In the genomic region with DNA sequence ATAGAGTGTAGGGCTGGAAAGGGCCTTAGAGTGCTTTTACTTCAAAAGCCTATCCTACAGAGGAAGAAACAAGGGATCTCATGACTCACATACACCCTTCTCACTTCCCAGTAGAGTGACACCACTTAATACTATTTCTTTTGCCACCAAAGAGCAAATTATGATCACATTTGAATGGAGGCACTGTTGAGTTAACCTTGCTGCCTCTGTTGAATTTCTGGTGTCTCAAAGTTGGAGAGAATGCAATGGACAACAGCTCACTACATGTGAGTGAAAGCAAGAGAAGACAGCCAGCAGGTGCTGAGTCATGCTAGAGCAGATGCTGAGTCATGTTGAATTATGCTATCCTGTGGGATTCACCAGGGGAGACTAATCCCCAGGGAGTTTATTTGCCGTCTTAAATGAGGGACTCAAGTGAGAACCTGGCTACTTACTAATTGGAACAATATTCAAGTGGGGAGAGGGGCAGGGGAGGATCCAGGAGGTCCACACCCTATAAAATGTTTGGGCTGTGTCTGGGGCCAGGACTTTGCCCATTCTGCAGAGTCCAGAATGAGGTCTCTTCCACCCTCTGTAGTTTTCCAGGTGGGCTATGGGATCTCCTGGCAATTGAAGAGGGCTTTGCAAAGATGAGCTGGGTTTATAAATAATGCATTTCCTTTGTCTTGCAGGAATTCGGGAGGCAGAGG, we compare ENCODE assay signal across 11 cellular contexts. TPM values are rescaled to one million over a fixed set of nuclear protein-coding genes. Genes with fewer than 3 reads are reported as not detected.
DNase-seq lines count a peak whose midpoint lies in the region; TF ChIP-seq lines count a peak whose summit lies in the region.
"Had no signal": no experiment of that assay in that cellular context is flagged by ENCODE, and none has a peak within 500 bp of the region (broad histone marks: within the 10 kb centered on the region; RNA-seq: fewer than 3 reads in every experiment).

No MANE protein-coding gene starts in this region.

- peaks cover 21% of the 10 kb centered on the region for H3K27me3 Mint-ChIP-seq in activated naive CD8-positive, alpha-beta T cell treated with anti-CD3 and anti-CD28 coated beads for 36 hours

- no peak overlapping the region for H3K27ac ChIP-seq in A673 (ENCODE audit: low read depth, low read length, poor library complexity, severe bottlenecking)

- in situ Hi-C loops in SK-MEL-5 (cut with HindIII; ENCODE audit: low pct_unique_long_range_greater_than_20kb, low sequenced_read_pairs): no loop called here

- H3K4me3 ChIP-seq in A673 (ENCODE audit: low read depth, low read length, poor library complexity, severe bottlenecking) (no peak overlapping the region), H7 (ENCODE audit: insufficient read depth, low read depth, low read length) (no peak overlapping the region), fibroblast of villous mesenchyme (ENCODE audit: low read depth, low read length) (no peak overlapping the region)

- H3K27ac Mint-ChIP-seq in activated naive CD8-positive, alpha-beta T cell treated with anti-CD3 and anti-CD28 coated beads for 36 hours: no peak overlapping the region

- TF ChIP-seq CTCF in A673 (conservative IDR thresholded peaks at IDR 0.05; ENCODE audit: low read depth, low read length) (no peak), fibroblast of villous mesenchyme (IDR thresholded peaks at IDR 0.05; ENCODE audit: insufficient read depth, low read depth, low read length) (no peak)

- intact Hi-C loops in A673 (cut with micrococcal nuclease; ENCODE audit: unreplicated experiment): no loop called here

- peak; percentile 52 for DNase-seq in A673 (ENCODE audit: low spot score)
- peak; percentile 56 for DNase-seq in H7
- DNase-seq in SK-MEL-5 (ENCODE audit: low read depth, low spot score): peak; percentile 33
- DNase-seq in fibroblast of villous mesenchyme (ENCODE audit: low read depth): peak; percentile 6
- no peak for DNase-seq in NCI-H446 treated with DMSO at 0.1 percent for 48 hours (lab: John Stamatoyannopoulos, UW)
- no peak for DNase-seq in activated naive CD8-positive, alpha-beta T cell treated with anti-CD3 and anti-CD28 coated beads for 36 hours
- no peak for DNase-seq in effector CD4-positive, alpha-beta T cell
- no peak for DNase-seq in GF-D8 (lab: John Stamatoyannopoulos, UW)
- DNase-seq: activated CD4-positive, alpha-beta T cell treated with anti-CD3 and anti-CD28 coated beads, Interleukin-2, amount 50 U/mL, for 1 hour; NCI-H774 had no signal

- no peaks in the 10 kb centered on the region for H3K9me3 Mint-ChIP-seq in activated naive CD8-positive, alpha-beta T cell treated with anti-CD3 and anti-CD28 coated beads for 36 hours

- H3K4me1 Mint-ChIP-seq in activated naive CD8-positive, alpha-beta T cell treated with anti-CD3 and anti-CD28 coated beads for 36 hours: no peaks in the 10 kb centered on the region

- CTCF ChIA-PET in A673 (lab: Charles Lee): no interaction called here

- no peaks in the 10 kb centered on the region for H3K9me3 ChIP-seq in A673 (ENCODE audit: low read depth, low read length, poor library complexity, severe bottlenecking)

- POLR2A ChIA-PET in A673 (lab: Charles Lee; ENCODE audit: low non-redundant PET): no interaction called here

- H3K4me3 Mint-ChIP-seq in activated naive CD8-positive, alpha-beta T cell treated with anti-CD3 and anti-CD28 coated beads for 36 hours: no peak overlapping the region

- H3K27me3 ChIP-seq in A673 (replicated peaks; ENCODE audit: insufficient read depth, low read depth, low read length, poor library complexity): peaks cover 3% of the 10 kb centered on the region
- H3K27me3 ChIP-seq in H7 (ENCODE audit: control insufficient read depth, insufficient read depth, low read length): no peaks in the 10 kb centered on the region

- no peaks in the 10 kb centered on the region for H3K36me3 Mint-ChIP-seq in activated naive CD8-positive, alpha-beta T cell treated with anti-CD3 and anti-CD28 coated beads for 36 hours

- no TSS peak for BruUV-seq in A673 (replicated peaks; lab: Mats Ljungman, UMichigan)

- no peaks in the 10 kb centered on the region for H3K4me1 ChIP-seq in A673 (ENCODE audit: insufficient read depth, low read length, poor library complexity, severe bottlenecking)

- H3K36me3 ChIP-seq in A673 (ENCODE audit: insufficient read depth, low read length, poor library complexity, severe bottlenecking) (no peaks in the 10 kb centered on the region), H7 (replicated peaks; ENCODE audit: control insufficient read depth, insufficient read depth, low read length) (no peaks in the 10 kb centered on the region)

RNA-seq across cellular contexts. Expression of a gene that starts 35.8 kb away (rescaled TPM):
- total RNA-seq in A673 (2021) (0.42 and 0.43 TPM in 2 replicates), fibroblast of villous mesenchyme (under 0.01 TPM in 1 of 2 replicates, not detected in the other)
- 3.7 and 11.8 TPM in 2 replicates for total RNA-seq in H7 (2014; rRNA removed; shearing (Covaris generic))
- 0.13 TPM in 1 of 2 replicates, not detected in the other for total RNA-seq in SK-MEL-5 (2014; rRNA removed; shearing (Covaris generic))
- polyA plus RNA-seq in SK-MEL-5 (2015; cell fraction: cytosol; rRNA removed): 0.81 TPM in 1 of 2 replicates, not detected in the other
- polyA plus RNA-seq in SK-MEL-5 (2015; cell fraction: nucleus; rRNA removed): not detected in 2 replicates
- total RNA-seq in activated naive CD8-positive, alpha-beta T cell treated with anti-CD3 and anti-CD28 coated beads for 36 hours: not detected
- total RNA-seq: liver had no signal
- polyA plus RNA-seq: liver had no signal

Comparison
In these comparisons a context has a peak if more than half of its experiments do, and no peak if none do; other contexts are left out.
1. DNase-seq: peak in A673 (single experiment), H7 (single experiment), SK-MEL-5 (single experiment) and fibroblast of villous mesenchyme (single experiment); none in NCI-H446 treated with DMSO at 0.1 percent for 48 hours (single experiment), activated naive CD8-positive, alpha-beta T cell treated with anti-CD3 and anti-CD28 coated beads for 36 hours (single experiment), effector CD4-positive, alpha-beta T cell (single experiment) and GF-D8 (single experiment).